In genomic region chr6:111818539-111819226, GRCh38 we compare ENCODE assay signal across 9 cellular contexts. TPM values are rescaled to one million over a fixed set of nuclear protein-coding genes. Genes with fewer than 3 reads are reported as not detected.
DNase-seq lines count a peak whose midpoint lies in the region; ATAC-seq and TF ChIP-seq lines count a peak whose summit lies in the region.
"Had no signal": no experiment of that assay in that cellular context is flagged by ENCODE, and none has a peak within 500 bp of the region (broad histone marks: within the 10 kb centered on the region; RNA-seq: fewer than 3 reads in every experiment).

No MANE protein-coding gene starts in this region.

- no peak for DNase-seq in T-helper 2 cell treated with Interferon-gamma antibody and Interleukin-4, amounts not matched to agents 5 μg/mL and 100 μg/mL, for 36 hours (ENCODE audit: low spot score)
- DNase-seq in T-helper 2 cell: no peak
- no peak for DNase-seq in activated T-helper 1 cell treated with anti-CD3 and anti-CD28 coated beads, Interleukin-12 subunit alpha, Interleukin-12 subunit beta, Interleukin-2, Interleukin-4 antibody, amounts not matched to agents 30 ng/mL and 10 ng/mL and 1 ng/mL, durations not matched to agents 14 hours and 24 hours and 36 hours (ENCODE audit: low spot score)
- no peak for DNase-seq in heart right ventricle
- no peak for DNase-seq in stimulated activated naive CD8-positive, alpha-beta T cell treated with anti-CD3 and anti-CD28 coated beads, Interleukin-15, Interleukin-2, amounts not matched to agents 100 U/mL and 50 U/mL, for 24 hours
- DNase-seq in NCI-H2227 (lab: John Stamatoyannopoulos, UW; ENCODE audit: unreplicated experiment): no peak
- no peak for DNase-seq in thyroid gland

- H3K4me1 Mint-ChIP-seq in T-helper 2 cell treated with Interferon-gamma antibody and Interleukin-4, amounts not matched to agents 5 μg/mL and 100 μg/mL, for 36 hours (ENCODE audit: low read depth): peaks cover 53% of the 10 kb centered on the region
- H3K4me1 Mint-ChIP-seq in activated T-helper 1 cell treated with anti-CD3 and anti-CD28 coated beads, Interleukin-12 subunit alpha, Interleukin-12 subunit beta, Interleukin-2, Interleukin-4 antibody, amounts not matched to agents 30 ng/mL and 10 ng/mL and 1 ng/mL, durations not matched to agents 14 hours and 24 hours and 36 hours (ENCODE audit: low read depth): peaks cover 62% of the 10 kb centered on the region

- H3K9me3 Mint-ChIP-seq in T-helper 2 cell treated with Interferon-gamma antibody and Interleukin-4, amounts not matched to agents 5 μg/mL and 100 μg/mL, for 36 hours: no peaks in the 10 kb centered on the region
- no peaks in the 10 kb centered on the region for H3K9me3 Mint-ChIP-seq in activated T-helper 1 cell treated with anti-CD3 and anti-CD28 coated beads, Interleukin-12 subunit alpha, Interleukin-12 subunit beta, Interleukin-2, Interleukin-4 antibody, amounts not matched to agents 30 ng/mL and 10 ng/mL and 1 ng/mL, durations not matched to agents 14 hours and 24 hours and 36 hours

- peaks cover 0 to 7% (median 0%) of the 10 kb centered on the region in 9 donors for H3K36me3 ChIP-seq in heart right ventricle
- H3K36me3 ChIP-seq in thyroid gland: no peaks in the 10 kb centered on the region

- no peak for TF ChIP-seq POLR2A in thyroid gland (IDR thresholded peaks at IDR 0.05)

- H3K36me3 Mint-ChIP-seq in T-helper 2 cell treated with Interferon-gamma antibody and Interleukin-4, amounts not matched to agents 5 μg/mL and 100 μg/mL, for 36 hours (ENCODE audit: low read depth): peaks cover 29% of the 10 kb centered on the region
- H3K36me3 Mint-ChIP-seq in activated T-helper 1 cell treated with anti-CD3 and anti-CD28 coated beads, Interleukin-12 subunit alpha, Interleukin-12 subunit beta, Interleukin-2, Interleukin-4 antibody, amounts not matched to agents 30 ng/mL and 10 ng/mL and 1 ng/mL, durations not matched to agents 14 hours and 24 hours and 36 hours (ENCODE audit: low read depth): peaks cover 45% of the 10 kb centered on the region

- H3K27ac ChIP-seq in heart right ventricle: peak overlapping the region in 1 of 10 donors; percentile 11
- H3K27ac ChIP-seq in thyroid gland: no peak overlapping the region

- no peaks in the 10 kb centered on the region for H3K27me3 ChIP-seq in heart right ventricle
- no peaks in the 10 kb centered on the region for H3K27me3 ChIP-seq in thyroid gland

- WGBS in heart right ventricle, 2 donors: 61 to 68% methylated on average over 5 of the region's 5 CpGs
- 62 to 71% methylated on average over 5 of the region's 5 CpGs for WGBS in thyroid gland, 2 donors

- H3K4me1 ChIP-seq in heart right ventricle (peaks cover 10 to 62% (median 42%) of the 10 kb centered on the region in 9 donors), thyroid gland (peaks cover 0 to 11% of the 10 kb centered on the region in 2 donors)

- peak overlapping the region; percentile 73 for H3K27ac Mint-ChIP-seq in T-helper 2 cell treated with Interferon-gamma antibody and Interleukin-4, amounts not matched to agents 5 μg/mL and 100 μg/mL, for 36 hours
- peak overlapping the region; percentile 84 for H3K27ac Mint-ChIP-seq in activated T-helper 1 cell treated with anti-CD3 and anti-CD28 coated beads, Interleukin-12 subunit alpha, Interleukin-12 subunit beta, Interleukin-2, Interleukin-4 antibody, amounts not matched to agents 30 ng/mL and 10 ng/mL and 1 ng/mL, durations not matched to agents 14 hours and 24 hours and 36 hours

- H3K4me3 Mint-ChIP-seq in T-helper 2 cell treated with Interferon-gamma antibody and Interleukin-4, amounts not matched to agents 5 μg/mL and 100 μg/mL, for 36 hours: peak overlapping the region; percentile 63
- H3K4me3 Mint-ChIP-seq in activated T-helper 1 cell treated with anti-CD3 and anti-CD28 coated beads, Interleukin-12 subunit alpha, Interleukin-12 subunit beta, Interleukin-2, Interleukin-4 antibody, amounts not matched to agents 30 ng/mL and 10 ng/mL and 1 ng/mL, durations not matched to agents 14 hours and 24 hours and 36 hours: peak overlapping the region; percentile 61

- ATAC-seq in heart right ventricle (peak in 6 of 8 donors; percentile 20 to 48 (median 31)), GM18520 (IDR thresholded peaks at IDR 0.05; ENCODE audit: unreplicated experiment) (no peak)
- ATAC-seq in stimulated activated naive CD8-positive, alpha-beta T cell treated with anti-CD3 and anti-CD28 coated beads, Interleukin-15, Interleukin-2, amounts not matched to agents 100 U/mL and 50 U/mL, for 24 hours: peak; percentile 77

- no peaks in the 10 kb centered on the region for H3K27me3 Mint-ChIP-seq in T-helper 2 cell treated with Interferon-gamma antibody and Interleukin-4, amounts not matched to agents 5 μg/mL and 100 μg/mL, for 36 hours (ENCODE audit: low read depth)
- no peaks in the 10 kb centered on the region for H3K27me3 Mint-ChIP-seq in activated T-helper 1 cell treated with anti-CD3 and anti-CD28 coated beads, Interleukin-12 subunit alpha, Interleukin-12 subunit beta, Interleukin-2, Interleukin-4 antibody, amounts not matched to agents 30 ng/mL and 10 ng/mL and 1 ng/mL, durations not matched to agents 14 hours and 24 hours and 36 hours (ENCODE audit: insufficient read depth)

- no peaks in the 10 kb centered on the region for H3K9me3 ChIP-seq in heart right ventricle
- no peaks in the 10 kb centered on the region for H3K9me3 ChIP-seq in thyroid gland

- H3K4me3 ChIP-seq in heart right ventricle (no peak overlapping the region), thyroid gland (replicated peaks in 1 of 3) (no peak overlapping the region)

- TF ChIP-seq CTCF in heart right ventricle (IDR thresholded peaks at IDR 0.05): no peak
- TF ChIP-seq CTCF in thyroid gland (IDR thresholded peaks at IDR 0.05): no peak

- intact Hi-C loops in activated T-helper 1 cell treated with anti-CD3 and anti-CD28 coated beads, Interleukin-12 subunit alpha, Interleukin-12 subunit beta, Interleukin-2, Interleukin-4 antibody, amounts not matched to agents 30 ng/mL and 10 ng/mL and 1 ng/mL, durations not matched to agents 14 hours and 24 hours and 36 hours (cut with micrococcal nuclease): no loop called here
- intact Hi-C loops in heart right ventricle (cut with DNase I): loop anchor here in 1 of 10 donors (5.0 kb wide), 1 partner anchor 44 kb away; no protein-coding TSS in a partner anchor
- intact Hi-C loops in thyroid gland (cut with DNase I): no loop called here

RNA-seq across cellular contexts. Expression of gene FYN, which starts 54.6 kb away (rescaled TPM):
- total RNA-seq in activated T-helper 1 cell treated with anti-CD3 and anti-CD28 coated beads, Interleukin-12 subunit alpha, Interleukin-12 subunit beta, Interleukin-2, Interleukin-4 antibody, amounts not matched to agents 30 ng/mL and 10 ng/mL and 1 ng/mL, durations not matched to agents 14 hours and 24 hours and 36 hours: 347 and 355 TPM in 2 replicates
- 10 to 100 TPM; 33.5 to 58.1 (median 45.6) TPM for total RNA-seq in heart right ventricle
- 10 to 100 TPM; 19.1 to 28.0 TPM for polyA plus RNA-seq in heart right ventricle
- total RNA-seq in thyroid gland: 100 to 1,000 TPM in 2 of 4 donors, 10 to 100 TPM in 2; 67.0 to 206 (median 95.9) TPM
- total RNA-seq: G401 had no signal
